ENCODE assay signal across 15 cellular contexts in genomic region chr2:236021497-236022057, GRCh38.
A peak's percentile ranks its signal among the peaks of the same experiment; 100 is the strongest.
DNase-seq lines count a peak whose midpoint lies in the region; ATAC-seq and TF ChIP-seq lines count a peak whose summit lies in the region.
"Had no signal": no experiment of that assay in that cellular context is flagged by ENCODE, and none has a peak within 500 bp of the region (broad histone marks: within the 10 kb centered on the region; RNA-seq: fewer than 3 reads in every experiment).

No MANE protein-coding gene starts in this region.

- H3K4me3 ChIP-seq in AG10803 (ENCODE audit: low read length) (no peak overlapping the region), transverse colon (no peak overlapping the region)
- H3K4me3 ChIP-seq: A549; BLaER1 treated with 17β-estradiol and CSF1 and Interleukin-3, amounts not matched to agents 10 nM and 100 nM had no signal

- H3K27ac ChIP-seq in transverse colon = no peak overlapping the region
- H3K27ac ChIP-seq: A549; BLaER1 treated with 17β-estradiol and CSF1 and Interleukin-3, amounts not matched to agents 10 nM and 100 nM; KMS-11 had no signal

- no peak for TF ChIP-seq CTCF in AG10803 (conservative IDR thresholded peaks at IDR 0.05; ENCODE audit: low read length)
- no peak for TF ChIP-seq CTCF in transverse colon (IDR thresholded peaks at IDR 0.05)

- no peak for TF ChIP-seq POLR2A in transverse colon (IDR thresholded peaks at IDR 0.05)

- no peaks in the 10 kb centered on the region for H3K9me3 ChIP-seq in transverse colon
- H3K9me3 ChIP-seq: A549; BLaER1 treated with 17β-estradiol and CSF1 and Interleukin-3, amounts not matched to agents 10 nM and 100 nM had no signal

- intact Hi-C loops in transverse colon (cut with DNase I; ENCODE audit: low total_unique reads) = no loop called here

- H3K27me3 ChIP-seq in transverse colon = no peaks in the 10 kb centered on the region
- H3K27me3 ChIP-seq: BLaER1 treated with 17β-estradiol and CSF1 and Interleukin-3, amounts not matched to agents 10 nM and 100 nM had no signal

- in situ Hi-C loops in transverse colon (cut with MboI; ENCODE audit: low pct_ligation_motif_present in 1 of 4, low pct_unique_long_range_greater_than_20kb in 1 of 4, low sequenced_read_pairs in 3 of 4) = no loop called here

- no peak for ATAC-seq in HG02970 (IDR thresholded peaks at IDR 0.05; ENCODE audit: low FRiP score, unreplicated experiment)
- ATAC-seq: A549 had no signal

- WGBS in transverse colon (ENCODE audit: low coverage in 1 of 2), 2 donors = 96 to 100% methylated on average over 2 to 14 of the region's 14 CpGs

- no peaks in the 10 kb centered on the region for H3K36me3 ChIP-seq in transverse colon

- DNase-seq in AG10803 (ENCODE audit: low read depth) = peak; percentile 16
- peak; percentile 25 for DNase-seq in HS-5 (ENCODE audit: low read depth)
- peak; percentile 35 for DNase-seq in fibroblast of peridontal ligament (ENCODE audit: extremely low read depth)
- peak; percentile 51 for DNase-seq in mesenteric fat pad (ENCODE audit: low spot score)
- no peak for DNase-seq in H4 (ENCODE audit: low spot score)
- DNase-seq in transverse colon = no peak
- DNase-seq in mucosa of gallbladder (ENCODE audit: low spot score) = no peak
- DNase-seq: CD4-positive, CD25-positive, alpha-beta regulatory T cell; DMS53; GF-D8; HCEC 1CT had no signal

- no peak for TF ChIP-seq EP300 in transverse colon (IDR thresholded peaks at IDR 0.05; ENCODE audit: low read depth)

- H3K4me1 ChIP-seq in transverse colon = peaks cover 0 to 4% (median 0%) of the 10 kb centered on the region in 4 donors
- H3K4me1 ChIP-seq: A549 had no signal

Comparison
In these comparisons a context has a peak if more than half of its experiments do, and no peak if none do; other contexts are left out.
1. DNase-seq: peak in AG10803 (single experiment), HS-5 (single experiment), fibroblast of peridontal ligament (single experiment) and mesenteric fat pad (single experiment); none in H4 (single experiment), transverse colon (single experiment) and mucosa of gallbladder (single experiment).